5 cellular contexts compared by ENCODE assay signal in genomic region chr4:106111778-106112469, GRCh38.
DNase-seq lines count a peak whose midpoint lies in the region; ATAC-seq, FAIRE-seq and TF ChIP-seq lines count a peak whose summit lies in the region.
"Not testable (repeated sequence)": the region's sequence is repeated elsewhere in the genome, so short reads cannot be mapped to it uniquely, and the experiment has no call there.

No MANE protein-coding gene starts in this region.

- not testable (repeated sequence) for H4K20me1 ChIP-seq in HepG2 (ENCODE audit: insufficient read depth, low read length)

- not testable (repeated sequence) for H3K27me3 ChIP-seq in CD8-positive, alpha-beta memory T cell (ENCODE audit: insufficient read depth, low read length, poor library complexity, severe bottlenecking); endodermal cell (ENCODE audit: control insufficient read depth, insufficient read depth, low read length, poor library complexity, severe bottlenecking); HepG2 (ENCODE audit: control insufficient read depth in 1 of 2, insufficient read depth in 2 of 2, low read length in 2 of 2)

- not testable (repeated sequence) for ATAC-seq in HepG2

- not testable (repeated sequence) for H3K4me1 ChIP-seq in CD8-positive, alpha-beta memory T cell (ENCODE audit: insufficient read depth, low read length); endodermal cell (ENCODE audit: control insufficient read depth, insufficient read depth, low read length); HepG2 (ENCODE audit: insufficient read depth, low read length)

- H3K9me3 Mint-ChIP-seq in CD8-positive, alpha-beta memory T cell = peaks cover 28 to 76% (median 45%) of the 10 kb centered on the region in 5 donors
- peaks cover 87% of the 10 kb centered on the region for H3K9me3 Mint-ChIP-seq in endodermal cell

- not testable (repeated sequence) for H3K27ac ChIP-seq in CD8-positive, alpha-beta memory T cell (ENCODE audit: low read depth, low read length); endodermal cell (ENCODE audit: low read depth, low read length); HepG2 (ENCODE audit: extremely low read length, insufficient read depth, low read length)

- H3K9ac ChIP-seq in endodermal cell (ENCODE audit: extremely low read depth, low read length, poor library complexity, severe bottlenecking); HepG2 (ENCODE audit: insufficient read depth, low read depth, low read length): not testable (repeated sequence)

- TF ChIP-seq CTCF in endodermal cell (conservative IDR thresholded peaks at IDR 0.05); HepG2 (CRISPR knock-in tag; IDR thresholded peaks at IDR 0.05): not testable (repeated sequence)

- H3K27ac Mint-ChIP-seq in CD8-positive, alpha-beta memory T cell; endodermal cell: not testable (repeated sequence)

- not testable (repeated sequence) for H2AFZ ChIP-seq in HepG2 (ENCODE audit: low read length)

- 96 to 100% methylated on average over 2 of the region's 2 CpGs for WGBS in endodermal cell (ENCODE audit: insufficient coverage in 1 of 2, insufficient read length in 1 of 2), 2 experiments
- 98% methylated on average over 2 of the region's 2 CpGs for WGBS in HepG2 (ENCODE audit: low lambda C conversion rate)

- not testable (repeated sequence) for BruUV-seq in HepG2 (replicated peaks; lab: Mats Ljungman, UMichigan)

- not testable (repeated sequence) for H3K27me3 Mint-ChIP-seq in CD8-positive, alpha-beta memory T cell; endodermal cell (ENCODE audit: insufficient read depth)

- not testable (repeated sequence) for H3K79me2 ChIP-seq in HepG2 (ENCODE audit: insufficient read depth, low read length)

- TF ChIP-seq EP300 in HepG2 (IDR thresholded peaks at IDR 0.05; ENCODE audit: low read depth in 2 of 2, low read length in 2 of 2); HepG2 (CRISPR knock-in tag; IDR thresholded peaks at IDR 0.05; ENCODE audit: borderline replicate concordance): not testable (repeated sequence)

- peaks cover 21% of the 10 kb centered on the region for H3K9me3 ChIP-seq in CD8-positive, alpha-beta memory T cell (ENCODE audit: low read length)
- H3K9me3 ChIP-seq in endodermal cell (ENCODE audit: control insufficient read depth, low read length) (peaks cover 79% of the 10 kb centered on the region), HepG2 (ENCODE audit: low read length) (peaks cover 61% of the 10 kb centered on the region)

- H3K4me3 Mint-ChIP-seq in CD8-positive, alpha-beta memory T cell; endodermal cell: not testable (repeated sequence)

- peaks cover 12% of the 10 kb centered on the region for H3K36me3 ChIP-seq in CD8-positive, alpha-beta memory T cell (ENCODE audit: insufficient read depth, low read length)
- H3K36me3 ChIP-seq in endodermal cell (ENCODE audit: control insufficient read depth, insufficient read depth, low read length) (peaks cover 58% of the 10 kb centered on the region), HepG2 (replicated peaks in 1 of 2; ENCODE audit: control insufficient read depth in 1 of 2, insufficient read depth in 2 of 2, low read length in 2 of 2) (peaks cover 14 to 72% of the 10 kb centered on the region in 2 experiments)

- not testable (repeated sequence) for TF ChIP-seq RAD21 in HepG2 (CRISPR knock-in tag; IDR thresholded peaks at IDR 0.05)

- POLR2A ChIA-PET in CD8-positive, alpha-beta memory T cell (lab: Charles Lee); HepG2 (lab: Yijun Ruan, JAX): not testable (repeated sequence)

- intact Hi-C loops in HepG2 (cut with micrococcal nuclease; ENCODE audit: unreplicated experiment) = not testable (repeated sequence)

- not testable (repeated sequence) for H3K4me1 Mint-ChIP-seq in CD8-positive, alpha-beta memory T cell; endodermal cell

- peaks cover 70 to 97% (median 97%) of the 10 kb centered on the region in 3 donors for H3K36me3 Mint-ChIP-seq in CD8-positive, alpha-beta memory T cell
- peaks cover 90% of the 10 kb centered on the region for H3K36me3 Mint-ChIP-seq in endodermal cell (ENCODE audit: low read depth)

- not testable (repeated sequence) for DNase-seq in CD8-positive, alpha-beta memory T cell; endodermal cell; HepG2 (ENCODE audit: low spot score)
- DNase-seq in HuH-7 (ENCODE audit: low spot score) (peak; percentile 12), NCI-H226 (peak; percentile 2)

- FAIRE-seq in HepG2 (lab: Jason Lieb, UNC) = not testable (repeated sequence)

- TF ChIP-seq POLR2A in HepG2 (IDR thresholded peaks at IDR 0.05; ENCODE audit: insufficient read depth in 1 of 2, low read depth in 2 of 2, low read length in 2 of 2) = not testable (repeated sequence)

- peak overlapping the region; percentile 9 for H3K4me3 ChIP-seq in CD8-positive, alpha-beta memory T cell (ENCODE audit: low read length)
- H3K4me3 ChIP-seq in endodermal cell (ENCODE audit: low read length) = peak overlapping the region; percentile 51
- H3K4me3 ChIP-seq in HepG2 (replicated peaks in 1 of 3; ENCODE audit: insufficient read depth in 1 of 3, low read depth in 2 of 3, low read length in 3 of 3) = not testable (repeated sequence)

- CTCF ChIA-PET in CD8-positive, alpha-beta memory T cell (lab: Charles Lee); HepG2 (lab: Yijun Ruan, JAX; ENCODE audit: low intra/inter-chr PET ratio, low total read pairs): not testable (repeated sequence)

- H3K4me2 ChIP-seq in HepG2 (ENCODE audit: low read depth, low read length) = not testable (repeated sequence)

- in situ Hi-C loops in HepG2 (cut with HindIII; ENCODE audit: extremely low pct_ligation_motif_present, low pct_unique_long_range_greater_than_20kb) = not testable (repeated sequence)

TF ChIP-seq in HepG2, 621 proteins besides CTCF, POLR2A, EP300 and RAD21:
- TF ChIP-seq ZNF652 (CRISPR knock-in tag; IDR thresholded peaks at IDR 0.05; ENCODE audit: borderline replicate concordance, low read depth) = peak; percentile 65
- peak; percentile 36; the same call in 1 of the 2 replicates for TF ChIP-seq ATF7 (IDR thresholded peaks at IDR 0.05)
- TF ChIP-seq ATF7 (CRISPR knock-in tag; IDR thresholded peaks at IDR 0.05) = not testable (repeated sequence)
